ENCODE assay signal across 1 cellular context in genomic region chr4:128810331-128810870, GRCh38.
TF ChIP-seq lines count a peak whose summit lies in the region.

No MANE protein-coding gene starts in this region.

TF ChIP-seq in HEK293, 187 proteins besides CTCF, POLR2A, EP300 and RAD21 (continued from another document):
- no peak for TF ChIP-seq PBX3 (CRISPR knock-in tag; IDR thresholded peaks at IDR 0.05)
- no peak for TF ChIP-seq ZNF768 (tag by site-specific recombination; IDR thresholded peaks at IDR 0.05)
- no peak for TF ChIP-seq ZNF148 (tag by site-specific recombination; IDR thresholded peaks at IDR 0.05; ENCODE audit: borderline replicate concordance)
- no peak for TF ChIP-seq ZNF747 (tag by site-specific recombination; IDR thresholded peaks at IDR 0.05)
- TF ChIP-seq ATF2 (tag by site-specific recombination; IDR thresholded peaks at IDR 0.05; ENCODE audit: low read depth) = peak; percentile 3; the same call in 1 of the 2 replicates
- TF ChIP-seq ZNF792 (tag by site-specific recombination; IDR thresholded peaks at IDR 0.05) = no peak
- TF ChIP-seq ZNF335 (tag by site-specific recombination; conservative IDR thresholded peaks at IDR 0.05) = peak; percentile 67
